ENCODE assay signal across 1 cellular context in the genomic region with DNA sequence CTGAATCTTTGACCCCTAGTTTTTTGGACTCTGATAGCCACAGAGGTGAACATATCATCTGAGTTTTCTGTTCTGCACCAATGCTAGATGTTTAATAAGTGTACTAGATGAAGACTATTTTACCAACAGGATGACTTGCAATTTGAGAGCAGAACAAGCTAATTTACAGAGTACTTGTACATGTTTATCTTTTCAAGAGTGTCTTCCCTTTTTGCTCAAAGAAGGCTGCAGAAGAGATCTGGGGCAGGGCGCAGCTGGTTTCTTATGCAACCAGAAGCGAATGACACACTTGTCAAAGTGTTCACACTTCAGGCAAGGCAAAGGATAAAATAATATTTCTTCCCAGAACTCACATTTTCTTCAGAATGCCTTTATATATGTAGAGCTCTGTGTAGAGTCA.
TF ChIP-seq lines count a peak whose summit lies in the region.

No MANE protein-coding gene starts in this region.

TF ChIP-seq in IMR-90, 13 proteins besides CTCF, POLR2A, EP300 and RAD21 (continued from another document):
- TF ChIP-seq, protein P1, sequence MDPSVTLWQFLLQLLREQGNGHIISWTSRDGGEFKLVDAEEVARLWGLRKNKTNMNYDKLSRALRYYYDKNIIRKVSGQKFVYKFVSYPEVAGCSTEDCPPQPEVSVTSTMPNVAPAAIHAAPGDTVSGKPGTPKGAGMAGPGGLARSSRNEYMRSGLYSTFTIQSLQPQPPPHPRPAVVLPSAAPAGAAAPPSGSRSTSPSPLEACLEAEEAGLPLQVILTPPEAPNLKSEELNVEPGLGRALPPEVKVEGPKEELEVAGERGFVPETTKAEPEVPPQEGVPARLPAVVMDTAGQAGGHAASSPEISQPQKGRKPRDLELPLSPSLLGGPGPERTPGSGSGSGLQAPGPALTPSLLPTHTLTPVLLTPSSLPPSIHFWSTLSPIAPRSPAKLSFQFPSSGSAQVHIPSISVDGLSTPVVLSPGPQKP (IDR thresholded peaks at IDR 0.05; ENCODE audit: borderline replicate concordance, low read depth, low read length), result no peak
